In genomic region chr14:93184391-93185332, GRCh38 we compare ENCODE assay signal across 8 cellular contexts. TPM values are rescaled to one million over a fixed set of nuclear protein-coding genes. Genes with fewer than 3 reads are reported as not detected.
DNase-seq lines count a peak whose midpoint lies in the region; ATAC-seq and TF ChIP-seq lines count a peak whose summit lies in the region.

Gene LYSET (plus strand): TSS chr14:93185317. CDS start chr14:93185406, 89 bp downstream.
A gene with protein sequence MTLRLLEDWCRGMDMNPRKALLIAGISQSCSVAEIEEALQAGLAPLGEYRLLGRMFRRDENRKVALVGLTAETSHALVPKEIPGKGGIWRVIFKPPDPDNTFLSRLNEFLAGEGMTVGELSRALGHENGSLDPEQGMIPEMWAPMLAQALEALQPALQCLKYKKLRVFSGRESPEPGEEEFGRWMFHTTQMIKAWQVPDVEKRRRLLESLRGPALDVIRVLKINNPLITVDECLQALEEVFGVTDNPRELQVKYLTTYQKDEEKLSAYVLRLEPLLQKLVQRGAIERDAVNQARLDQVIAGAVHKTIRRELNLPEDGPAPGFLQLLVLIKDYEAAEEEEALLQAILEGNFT (minus strand): TSS chr14:93184897. CDS start chr14:93184242, 655 bp downstream.

- H3K9me3 ChIP-seq in HUES6 (ENCODE audit: control insufficient read depth, insufficient read depth, low read depth, low read length) (no peaks in the 10 kb centered on the region), Panc1 (ENCODE audit: control insufficient read depth, insufficient read depth, low read depth, low read length) (no peaks in the 10 kb centered on the region)

- H3K4me1 Mint-ChIP-seq in nephron, result peaks cover 19% of the 10 kb centered on the region
- H3K4me1 Mint-ChIP-seq in stimulated activated naive CD8-positive, alpha-beta T cell treated with anti-CD3 and anti-CD28 coated beads, Interleukin-15, Interleukin-2, amounts not matched to agents 100 ng/mL and 50 ng/mL, for 24 hours (ENCODE audit: low read depth), result peaks cover 43% of the 10 kb centered on the region

- peak within 1 kb of the TSS; percentile 96 to 99 (median 97) for H3K4me3 Mint-ChIP-seq in nephron
- H3K4me3 Mint-ChIP-seq in stimulated activated naive CD8-positive, alpha-beta T cell treated with anti-CD3 and anti-CD28 coated beads, Interleukin-15, Interleukin-2, amounts not matched to agents 100 ng/mL and 50 ng/mL, for 24 hours, result peak within 1 kb of the TSS; percentile 94

- intact Hi-C loops in Panc1 (cut with micrococcal nuclease; ENCODE audit: unreplicated experiment), result no loop called here

- BruUV-seq in Panc1 (replicated peaks; lab: Mats Ljungman, UMichigan), result no TSS peak

- H3K27me3 Mint-ChIP-seq in nephron (ENCODE audit: low read depth), result no peaks in the 10 kb centered on the region
- no peaks in the 10 kb centered on the region for H3K27me3 Mint-ChIP-seq in stimulated activated naive CD8-positive, alpha-beta T cell treated with anti-CD3 and anti-CD28 coated beads, Interleukin-15, Interleukin-2, amounts not matched to agents 100 ng/mL and 50 ng/mL, for 24 hours

- H3K36me3 Mint-ChIP-seq in nephron (ENCODE audit: low read depth), result peaks cover 12% of the 10 kb centered on the region
- peaks cover 40% of the 10 kb centered on the region for H3K36me3 Mint-ChIP-seq in stimulated activated naive CD8-positive, alpha-beta T cell treated with anti-CD3 and anti-CD28 coated beads, Interleukin-15, Interleukin-2, amounts not matched to agents 100 ng/mL and 50 ng/mL, for 24 hours (ENCODE audit: low read depth)

- no peak for TF ChIP-seq CTCF in Panc1 (IDR thresholded peaks at IDR 0.05)
- no peak for TF ChIP-seq CTCF in fibroblast of mammary gland (conservative IDR thresholded peaks at IDR 0.05; ENCODE audit: control insufficient read depth, insufficient read depth, low read depth, low read length)
- TF ChIP-seq CTCF in nephron (IDR thresholded peaks at IDR 0.05; ENCODE audit: unreplicated experiment in 3 of 3), result peak; percentile 24 to 31 (median 29)

- peaks cover 31% of the 10 kb centered on the region for H3K36me3 ChIP-seq in HUES6 (ENCODE audit: control insufficient read depth, insufficient read depth, low read length)
- H3K36me3 ChIP-seq in Panc1 (ENCODE audit: control insufficient read depth, insufficient read depth, low read length), result peaks cover 2% of the 10 kb centered on the region

- no peaks in the 10 kb centered on the region for H3K27me3 ChIP-seq in HUES6 (ENCODE audit: control insufficient read depth, insufficient read depth, low read length)
- H3K27me3 ChIP-seq in Panc1 (ENCODE audit: control insufficient read depth, insufficient read depth, low read length), result no peaks in the 10 kb centered on the region

- ATAC-seq in GM21423 (IDR thresholded peaks at IDR 0.05; ENCODE audit: unreplicated experiment) (peak; percentile 79), Panc1 (peak; percentile 96)

- no peaks in the 10 kb centered on the region for H3K4me1 ChIP-seq in HUES6 (ENCODE audit: control insufficient read depth, insufficient read depth, low read length)
- H3K4me1 ChIP-seq in Panc1 (ENCODE audit: control insufficient read depth, insufficient read depth, low read length), result peaks cover 6% of the 10 kb centered on the region; the same call in 1 of the 2 replicates

- H3K4me3 ChIP-seq in HUES6 (ENCODE audit: low read depth, low read length) (peak within 1 kb of the TSS; percentile 93), Panc1 (ENCODE audit: low read depth in 2 of 2, low read length in 2 of 2) (peak within 1 kb of the TSS; percentile 86 to 97), fibroblast of mammary gland (ENCODE audit: control insufficient read depth, low read depth, low read length) (peak within 1 kb of the TSS; percentile 87)

- peak; percentile 92 for DNase-seq in DMS53 (lab: John Stamatoyannopoulos, UW)
- no peak for DNase-seq in Panc1 (ENCODE audit: low read depth, low spot score)
- DNase-seq in activated T-helper 1 cell treated with Interleukin-2 at 50 U/mL for 16 hours (ENCODE audit: low read depth), result peak; percentile 89
- peak; percentile 65 for DNase-seq in fibroblast of mammary gland (ENCODE audit: low read depth)

- peak within 1 kb of the TSS; percentile 93 to 99 (median 98) for H3K27ac Mint-ChIP-seq in nephron
- H3K27ac Mint-ChIP-seq in stimulated activated naive CD8-positive, alpha-beta T cell treated with anti-CD3 and anti-CD28 coated beads, Interleukin-15, Interleukin-2, amounts not matched to agents 100 ng/mL and 50 ng/mL, for 24 hours, result peak within 1 kb of the TSS; percentile 91

- peak within 1 kb of the TSS; percentile 85 for H3K9ac ChIP-seq in HUES6 (ENCODE audit: low read length)

- POLR2A ChIA-PET in Panc1 (lab: Charles Lee), result interaction anchor here (0.6 to 1.1 kb wide), 3 partner anchors 19 to 61 kb away, joined by 3 read pairs; partner anchors contain the start of gene GON7

- CTCF ChIA-PET in Panc1 (lab: Charles Lee), result interaction anchor here (0.6 kb wide), 1 partner anchor 448 kb away, joined by 4 read pairs; no protein-coding TSS in a partner anchor

- H3K27ac ChIP-seq in HUES6 (ENCODE audit: low read depth, low read length), result peak within 1 kb of the TSS; percentile 81
- peak within 1 kb of the TSS; percentile 82 for H3K27ac ChIP-seq in Panc1 (ENCODE audit: low read length)

- H3K9me3 Mint-ChIP-seq in nephron, result no peaks in the 10 kb centered on the region
- H3K9me3 Mint-ChIP-seq in stimulated activated naive CD8-positive, alpha-beta T cell treated with anti-CD3 and anti-CD28 coated beads, Interleukin-15, Interleukin-2, amounts not matched to agents 100 ng/mL and 50 ng/mL, for 24 hours, result no peaks in the 10 kb centered on the region

- in situ Hi-C loops in Panc1 (cut with HindIII; ENCODE audit: low pct_unique_long_range_greater_than_20kb, low sequenced_read_pairs), result no loop called here

RNA-seq across cellular contexts. Expression of gene LYSET, which starts in this region (rescaled TPM):
- 20.9 TPM for total RNA-seq in Panc1 (2021; ENCODE audit: unreplicated experiment)
- 9.0 TPM for polyA plus RNA-seq in Panc1 (2012; ENCODE audit: insufficient read length)

RNA-seq across cellular contexts. Expression of the second gene that starts in this region (rescaled TPM):
- total RNA-seq in Panc1 (2021; ENCODE audit: unreplicated experiment), result 6.9 TPM
- 6.5 TPM for polyA plus RNA-seq in Panc1 (2012; ENCODE audit: insufficient read length)

Comparison
In these comparisons a context has a peak if more than half of its experiments do, and no peak if none do; other contexts are left out.
1. CTCF ChIP-seq: peak in nephron (3 of 3); none in Panc1 (single experiment) and fibroblast of mammary gland (single experiment).
2. Peak in every context shown above with its lines, with median percentiles within 50 percentile points of each other: H3K4me3 ChIP-seq.